8 cellular contexts compared by ENCODE assay signal in the genomic region with DNA sequence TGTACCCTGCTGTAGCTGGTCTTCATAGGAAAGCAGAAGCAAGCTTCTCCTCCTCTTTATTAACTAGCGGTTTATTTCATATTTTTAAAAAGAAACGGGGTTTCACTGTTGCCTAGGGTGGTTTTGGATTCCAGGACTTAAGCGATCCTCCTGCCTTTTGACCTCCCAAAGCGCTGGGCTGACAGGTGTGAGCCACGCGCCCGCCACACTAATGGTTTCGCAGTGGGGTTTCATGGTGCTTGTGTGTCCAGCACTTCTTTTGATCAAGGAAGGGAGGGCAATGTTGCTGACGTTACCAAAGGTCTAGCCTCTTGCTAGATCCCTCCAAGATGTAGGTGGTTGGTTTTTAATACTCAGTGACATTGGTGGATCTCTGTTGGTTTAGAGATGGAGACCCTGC. TPM values are rescaled to one million over a fixed set of nuclear protein-coding genes. Genes with fewer than 3 reads are reported as not detected.
DNase-seq lines count a peak whose midpoint lies in the region; ATAC-seq and TF ChIP-seq lines count a peak whose summit lies in the region.

No MANE protein-coding gene starts in this region.

- H3K36me3 ChIP-seq in MM.1S (replicated peaks; ENCODE audit: insufficient read depth, low read length) (no peaks in the 10 kb centered on the region; the same call in 1 of the 2 replicates), neuron (ENCODE audit: insufficient read depth, low read length) (no peaks in the 10 kb centered on the region)
- no peaks in the 10 kb centered on the region for H3K36me3 ChIP-seq in effector memory CD4-positive, alpha-beta T cell (ENCODE audit: control insufficient read depth, insufficient read depth, low read length)

- peak overlapping the region; percentile 96; the same call in 1 of the 2 replicates for H3K9ac ChIP-seq in MM.1S (ENCODE audit: low read length)

- CTCF ChIA-PET in CD4-positive, alpha-beta T cell (lab: Charles Lee), result interaction anchor here (1.1 to 4.3 kb wide), 3 partner anchors 23 to 55 kb away, joined by 3 to 26 read pairs (median 17); partner anchors contain the start of gene UVSSA

- H3K4me3 ChIP-seq in MM.1S (ENCODE audit: low read length) (peak overlapping the region; percentile 93), neuron (ENCODE audit: low read length) (peak overlapping the region; percentile 95)
- H3K4me3 ChIP-seq in effector memory CD4-positive, alpha-beta T cell (ENCODE audit: insufficient read depth, low read depth, low read length, poor library complexity, severe bottlenecking), result peak overlapping the region; percentile 80

- no peak overlapping the region for H2AFZ ChIP-seq in MM.1S (ENCODE audit: low read length)
- H2AFZ ChIP-seq in neuron (ENCODE audit: low read depth, low read length), result no peak overlapping the region

- H3K9me2 ChIP-seq in MM.1S (replicated peaks; ENCODE audit: insufficient read depth, low read length), result no peaks in the 10 kb centered on the region

- peak overlapping the region; percentile 93 for H3K27ac Mint-ChIP-seq in CD4-positive, alpha-beta T cell

- H3K36me3 Mint-ChIP-seq in CD4-positive, alpha-beta T cell (ENCODE audit: low read depth), result peaks cover 10% of the 10 kb centered on the region

- H3K27ac ChIP-seq in CD4-positive, alpha-beta T cell (ENCODE audit: low read depth, low read length), result no peak overlapping the region
- no peak overlapping the region for H3K27ac ChIP-seq in MM.1S (ENCODE audit: low read length)
- H3K27ac ChIP-seq in effector memory CD4-positive, alpha-beta T cell (ENCODE audit: insufficient read depth, low read length, poor library complexity, severe bottlenecking), result peak overlapping the region; percentile 77

- peak overlapping the region; percentile 93 for H3K4me3 Mint-ChIP-seq in CD4-positive, alpha-beta T cell

- no peaks in the 10 kb centered on the region for H3K9me3 Mint-ChIP-seq in CD4-positive, alpha-beta T cell

- no peaks in the 10 kb centered on the region for H3K27me3 ChIP-seq in CD4-positive, alpha-beta T cell (ENCODE audit: control insufficient read depth, insufficient read depth, low read length)
- H3K27me3 ChIP-seq in MM.1S (replicated peaks; ENCODE audit: insufficient read depth, low read length), result peaks cover 4% of the 10 kb centered on the region; the same call in 1 of the 2 replicates
- no peaks in the 10 kb centered on the region for H3K27me3 ChIP-seq in effector memory CD4-positive, alpha-beta T cell (replicated peaks; ENCODE audit: control insufficient read depth, insufficient read depth, low read length, poor library complexity, severe bottlenecking)
- no peaks in the 10 kb centered on the region for H3K27me3 ChIP-seq in neuron (ENCODE audit: insufficient read depth, low read length)

- H3F3A ChIP-seq in MM.1S (ENCODE audit: insufficient read depth, low read length), result no peaks in the 10 kb centered on the region

- peaks cover 46% of the 10 kb centered on the region for H3K4me1 Mint-ChIP-seq in CD4-positive, alpha-beta T cell (ENCODE audit: low read depth)

- DNase-seq in CD4-positive, alpha-beta T cell, result no peak
- no peak for DNase-seq in MM.1S
- DNase-seq in effector memory CD4-positive, alpha-beta T cell, result no peak
- DNase-seq in omental fat pad (ENCODE audit: low spot score), result no peak
- no peak for DNase-seq in NCI-H1105 treated with DMSO at 0.1 percent for 48 hours (lab: John Stamatoyannopoulos, UW)

- POLR2A ChIA-PET in CD4-positive, alpha-beta T cell (lab: Charles Lee), result interaction anchor here (0.8 to 3.2 kb wide), 6 partner anchors 18 to 56 kb away, joined by 3 to 49 read pairs (median 6); partner anchors contain the start of genes CTBP1 and UVSSA

- H3K4me1 ChIP-seq in MM.1S (ENCODE audit: low read length) (peaks cover 12% of the 10 kb centered on the region; the same call in 1 of the 2 replicates), neuron (ENCODE audit: insufficient read depth, low read length) (peaks cover 28% of the 10 kb centered on the region)
- peaks cover 37% of the 10 kb centered on the region for H3K4me1 ChIP-seq in effector memory CD4-positive, alpha-beta T cell (ENCODE audit: control insufficient read depth, insufficient read depth, low read length, poor library complexity, severe bottlenecking)

- H4K20me1 ChIP-seq in MM.1S (ENCODE audit: insufficient read depth, low read length), result no peaks in the 10 kb centered on the region; the same call in 1 of the 2 replicates

- intact Hi-C loops in CD4-positive, alpha-beta T cell (cut with DNase I, micrococcal nuclease), result no loop called here

- H3K27me3 Mint-ChIP-seq in CD4-positive, alpha-beta T cell, result no peaks in the 10 kb centered on the region

- H3K79me2 ChIP-seq in MM.1S (ENCODE audit: low read length), result peaks cover 57% of the 10 kb centered on the region

- H3K4me2 ChIP-seq in MM.1S (ENCODE audit: low read depth, low read length), result peak overlapping the region; percentile 98

- TF ChIP-seq CTCF in CD4-positive, alpha-beta T cell (IDR thresholded peaks at IDR 0.05), result no peak
- no peak for TF ChIP-seq CTCF in MM.1S (IDR thresholded peaks at IDR 0.05; ENCODE audit: low read length)
- no peak for TF ChIP-seq CTCF in omental fat pad (IDR thresholded peaks at IDR 0.05)

- H3K9me3 ChIP-seq in CD4-positive, alpha-beta T cell (ENCODE audit: control insufficient read depth, low read length), result no peaks in the 10 kb centered on the region
- H3K9me3 ChIP-seq in MM.1S (replicated peaks; ENCODE audit: insufficient read depth, low read length) (no peaks in the 10 kb centered on the region), neuron (ENCODE audit: low read length) (peaks cover 4% of the 10 kb centered on the region)
- no peaks in the 10 kb centered on the region for H3K9me3 ChIP-seq in effector memory CD4-positive, alpha-beta T cell (ENCODE audit: control insufficient read depth, low read length)

- no peak for ATAC-seq in CD4-positive, alpha-beta T cell (ENCODE audit: poor library complexity)
- ATAC-seq in omental fat pad (ENCODE audit: low FRiP score) (no peak), HG03108 (IDR thresholded peaks at IDR 0.05; ENCODE audit: unreplicated experiment) (no peak), esophagus mucosa (no peak)

RNA-seq across cellular contexts. Expression of gene MAEA, which starts 1.4 kb away (rescaled TPM):
- 10 to 100 TPM; 61.5 to 63.2 TPM for total RNA-seq in CD4-positive, alpha-beta T cell
- total RNA-seq in omental fat pad (10 to 100 TPM; 38.8 to 71.2 (median 51.8) TPM), esophagus mucosa (59.4 TPM)

RNA-seq across cellular contexts. Expression of gene CTBP1, which starts 42.2 kb away (rescaled TPM):
- 100 to 1,000 TPM; 132 to 148 TPM for total RNA-seq in CD4-positive, alpha-beta T cell
- 100 to 1,000 TPM; 102 to 137 (median 132) TPM for total RNA-seq in omental fat pad
- 89.4 TPM for total RNA-seq in esophagus mucosa

RNA-seq across cellular contexts. Expression of gene UVSSA, which starts 55.9 kb away (rescaled TPM):
- total RNA-seq in CD4-positive, alpha-beta T cell, result 10 to 100 TPM; 31.1 to 33.1 TPM
- total RNA-seq in omental fat pad (10 to 100 TPM; 10.2 to 28.2 (median 13.0) TPM), esophagus mucosa (11.0 TPM)
